10 cellular contexts compared by ENCODE assay signal in the genomic region with DNA sequence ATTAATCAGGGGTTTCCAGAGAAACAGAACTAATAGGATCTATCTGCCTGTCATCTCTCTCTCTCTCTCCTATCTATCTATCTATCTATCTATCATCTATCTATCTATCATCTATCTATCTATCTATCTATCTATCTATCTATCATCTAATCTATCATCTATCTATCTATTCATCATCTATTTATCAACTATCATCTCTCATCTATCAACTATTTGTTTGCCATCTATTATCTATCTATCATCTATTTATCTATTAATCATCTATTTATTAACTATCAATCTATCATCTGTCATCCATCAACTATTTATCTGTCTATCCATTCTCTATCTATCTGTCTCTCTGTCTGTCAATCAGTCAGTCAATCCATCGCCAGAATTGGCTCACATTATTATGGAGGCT.
"Had no signal": no experiment of that assay in that cellular context is flagged by ENCODE, and none has a peak within 500 bp of the region (broad histone marks: within the 10 kb centered on the region; RNA-seq: fewer than 3 reads in every experiment).

No MANE protein-coding gene starts in this region.

- H3K9me3 ChIP-seq: HAP-1 had no signal

- H3K4me2 ChIP-seq: GM23338 had no signal

- DNase-seq: GM23248, GOT3, H7, H9, HCEC 1CT, HFFc6 had no signal

- H3K9ac ChIP-seq: GM23248 had no signal

- ATAC-seq: GM23338, HCT116 had no signal

- H3K4me1 ChIP-seq: HAP-1 had no signal

- H3K27ac ChIP-seq: GM23248 had no signal

- FAIRE-seq: H54 had no signal

- H3K36me3 ChIP-seq: HAP-1 had no signal

- H3K4me3 ChIP-seq: GM23248, GM23338, HAP-1 had no signal

- H2AFZ ChIP-seq: GM23248, GM23338 had no signal
